22 cellular contexts compared by ENCODE assay signal in the genomic region with DNA sequence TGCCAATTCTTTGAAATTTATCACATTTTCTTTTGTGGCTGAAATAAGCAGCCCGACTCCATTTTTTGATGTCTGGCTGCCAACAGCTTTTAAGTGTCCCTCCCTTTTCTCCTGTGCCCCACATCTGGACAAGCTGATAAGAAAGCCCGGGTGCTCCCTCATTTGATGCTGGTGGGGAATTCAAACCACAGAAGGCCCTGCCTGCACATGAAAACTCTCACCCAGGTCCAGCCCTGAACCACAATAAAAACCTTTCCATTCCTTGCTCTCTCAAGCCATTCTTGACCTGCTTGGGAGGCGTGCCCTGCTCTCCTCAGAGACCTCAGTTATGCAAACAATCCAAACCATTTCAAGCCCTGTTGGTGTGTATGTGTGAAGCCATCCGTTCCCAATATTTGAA.
DNase-seq lines count a peak whose midpoint lies in the region; ATAC-seq, FAIRE-seq and TF ChIP-seq lines count a peak whose summit lies in the region.
"Had no signal": no experiment of that assay in that cellular context is flagged by ENCODE, and none has a peak within 500 bp of the region (broad histone marks: within the 10 kb centered on the region; RNA-seq: fewer than 3 reads in every experiment).

No MANE protein-coding gene starts in this region.

- H3K9me3 ChIP-seq in mesenchymal stem cell (ENCODE audit: control insufficient read depth, low read length): peaks cover 37% of the 10 kb centered on the region
- peaks cover 6% of the 10 kb centered on the region for H3K9me3 ChIP-seq in CD8-positive, alpha-beta memory T cell (ENCODE audit: low read length)
- H3K9me3 ChIP-seq: SJSA1 had no signal

- no peaks in the 10 kb centered on the region for H3K4me1 Mint-ChIP-seq in CD8-positive, alpha-beta memory T cell
- H3K4me1 Mint-ChIP-seq: CD4-positive, alpha-beta memory T cell had no signal

- peaks cover 18 to 32% (median 29%) of the 10 kb centered on the region in 5 donors for H3K9me3 Mint-ChIP-seq in CD8-positive, alpha-beta memory T cell

- peak; percentile 60 for FAIRE-seq in bronchial epithelial cell (lab: Jason Lieb, UNC)
- FAIRE-seq: D721Med had no signal

- no peak overlapping the region for H3K9ac ChIP-seq in mesenchymal stem cell (ENCODE audit: low read length)

- no peak for TF ChIP-seq CTCF in bronchial epithelial cell (IDR thresholded peaks at IDR 0.05; ENCODE audit: insufficient read depth, low read length, severe bottlenecking)

- no peak overlapping the region for H2BK12ac ChIP-seq in mesenchymal stem cell (ENCODE audit: low read length in 2 of 2)

- H2AK5ac ChIP-seq in mesenchymal stem cell (ENCODE audit: low read length, severe bottlenecking): no peak overlapping the region

- H3K4me3 ChIP-seq in bronchial epithelial cell (ENCODE audit: low read depth, low read length) (no peak overlapping the region), mesenchymal stem cell (ENCODE audit: insufficient read depth in 1 of 2, low read depth in 1 of 2, low read length in 2 of 2) (no peak overlapping the region)
- H3K4me3 ChIP-seq in CD8-positive, alpha-beta memory T cell (ENCODE audit: low read length): no peak overlapping the region
- H3K4me3 ChIP-seq: SJSA1 had no signal

- DNase-seq in Right ventricle myocardium inferior (ENCODE audit: missing footprints) (peak; percentile 4), left cardiac atrium (no peak), bronchial epithelial cell (ENCODE audit: low read depth) (no peak), myocyte (ENCODE audit: low read depth) (peak; percentile 9), mesenchymal stem cell (no peak), SHP77 (lab: John Stamatoyannopoulos, UW) (no peak), EL (no peak)
- DNase-seq in CD8-positive, alpha-beta memory T cell: no peak
- DNase-seq: CD4-positive, alpha-beta memory T cell; DMS79; H9; IMR-90; NCI-H1417 treated with DMSO at 0.1 percent for 48 hours; NCI-H1930; NCI-H2171; NCI-H446 treated with DMSO at 0.1 percent for 48 hours; NCI-H774; PC-3 had no signal

- CTCF ChIA-PET in CD8-positive, alpha-beta memory T cell (lab: Charles Lee): interaction anchor here (1.2 kb wide), 1 partner anchor 80 kb away, joined by 3 read pairs; no protein-coding TSS in a partner anchor

- no peaks in the 10 kb centered on the region for H3K36me3 ChIP-seq in bronchial epithelial cell (ENCODE audit: control insufficient read depth, insufficient read depth, low read length)
- no peaks in the 10 kb centered on the region for H3K36me3 ChIP-seq in mesenchymal stem cell (ENCODE audit: control insufficient read depth in 1 of 2, insufficient read depth in 2 of 2, low read depth in 1 of 2, low read length in 2 of 2)
- no peaks in the 10 kb centered on the region for H3K36me3 ChIP-seq in CD8-positive, alpha-beta memory T cell (ENCODE audit: insufficient read depth, low read length)
- H3K36me3 ChIP-seq: SJSA1 had no signal

- 68% methylated on average over 4 of the region's 4 CpGs for WGBS in mesenchymal stem cell

- no peaks in the 10 kb centered on the region for H3K79me1 ChIP-seq in mesenchymal stem cell (replicated peaks; ENCODE audit: low read length, poor library complexity, severe bottlenecking)

- no peak overlapping the region for H3K4me2 ChIP-seq in mesenchymal stem cell (ENCODE audit: low read length, poor library complexity, severe bottlenecking)

- H3K36me3 Mint-ChIP-seq in CD8-positive, alpha-beta memory T cell: peaks cover 0 to 17% (median 3%) of the 10 kb centered on the region in 3 donors

- H2BK120ac ChIP-seq in mesenchymal stem cell (ENCODE audit: low read depth, low read length): no peak overlapping the region

- H3K27me3 ChIP-seq in bronchial epithelial cell (ENCODE audit: control insufficient read depth, insufficient read depth, low read length) (no peaks in the 10 kb centered on the region), mesenchymal stem cell (ENCODE audit: control insufficient read depth in 1 of 2, insufficient read depth in 1 of 2, low read length in 2 of 2) (peaks cover 0 to 15% of the 10 kb centered on the region in 2 experiments)
- no peaks in the 10 kb centered on the region for H3K27me3 ChIP-seq in CD8-positive, alpha-beta memory T cell (ENCODE audit: insufficient read depth, low read length, poor library complexity, severe bottlenecking)
- H3K27me3 ChIP-seq: SJSA1 had no signal

- no peak overlapping the region for H2BK15ac ChIP-seq in mesenchymal stem cell (ENCODE audit: low read depth, poor library complexity, severe bottlenecking)

- H3K27ac ChIP-seq in mesenchymal stem cell (ENCODE audit: low read length, poor library complexity, severe bottlenecking): no peak overlapping the region
- no peak overlapping the region for H3K27ac ChIP-seq in CD8-positive, alpha-beta memory T cell (ENCODE audit: low read depth, low read length)
- H3K27ac ChIP-seq: 22Rv1, RWPE1, SJSA1 had no signal

- no peak overlapping the region for H3K4ac ChIP-seq in mesenchymal stem cell (ENCODE audit: low read depth in 1 of 2, low read length in 2 of 2)

- H3K27me3 Mint-ChIP-seq in CD8-positive, alpha-beta memory T cell: peaks cover 0 to 13% of the 10 kb centered on the region in 2 donors

- H4K91ac ChIP-seq in mesenchymal stem cell (ENCODE audit: low read length): no peak overlapping the region

- POLR2A ChIA-PET in CD8-positive, alpha-beta memory T cell (lab: Charles Lee): no interaction called here

- no peak overlapping the region for H3K14ac ChIP-seq in mesenchymal stem cell (ENCODE audit: low read length in 2 of 2)

- intact Hi-C loops in Right ventricle myocardium inferior (cut with DNase I) (no loop called here), left cardiac atrium (cut with DNase I) (no loop called here)

- no peak overlapping the region for H3K27ac Mint-ChIP-seq in CD8-positive, alpha-beta memory T cell
- H3K27ac Mint-ChIP-seq: CD4-positive, alpha-beta memory T cell; H9 had no signal

- no peak overlapping the region for H2AFZ ChIP-seq in mesenchymal stem cell (ENCODE audit: low read depth, low read length)

- no peak overlapping the region for H4K8ac ChIP-seq in mesenchymal stem cell (ENCODE audit: low read length)

- no peak overlapping the region for H3K23ac ChIP-seq in mesenchymal stem cell (ENCODE audit: low read length in 2 of 2)

- H3K18ac ChIP-seq in mesenchymal stem cell (ENCODE audit: low read depth in 1 of 2, low read length in 2 of 2): no peak overlapping the region

- no peak for ATAC-seq in Right ventricle myocardium inferior
- ATAC-seq in left cardiac atrium: no peak
- ATAC-seq: PC-3 had no signal

- H2BK5ac ChIP-seq in mesenchymal stem cell (ENCODE audit: low read depth, low read length, poor library complexity, severe bottlenecking): no peak overlapping the region

- no peak overlapping the region for H3K4me3 Mint-ChIP-seq in CD8-positive, alpha-beta memory T cell
- H3K4me3 Mint-ChIP-seq: CD4-positive, alpha-beta memory T cell; H9 had no signal

- no peaks in the 10 kb centered on the region for H3K4me1 ChIP-seq in mesenchymal stem cell (ENCODE audit: control insufficient read depth, insufficient read depth, low read depth, low read length)
- no peaks in the 10 kb centered on the region for H3K4me1 ChIP-seq in CD8-positive, alpha-beta memory T cell (ENCODE audit: insufficient read depth, low read length)
- H3K4me1 ChIP-seq: SJSA1 had no signal

Comparison
In these comparisons a context has a peak if more than half of its experiments do, and no peak if none do; other contexts are left out.
1. DNase-seq: peak in Right ventricle myocardium inferior (single experiment) and myocyte (single experiment); none in left cardiac atrium (single experiment), bronchial epithelial cell (single experiment), mesenchymal stem cell (single experiment), SHP77 (0 of 2), CD8-positive, alpha-beta memory T cell (0 of 5) and EL (single experiment).